ENCODE assay signal across 8 cellular contexts in the genomic region with DNA sequence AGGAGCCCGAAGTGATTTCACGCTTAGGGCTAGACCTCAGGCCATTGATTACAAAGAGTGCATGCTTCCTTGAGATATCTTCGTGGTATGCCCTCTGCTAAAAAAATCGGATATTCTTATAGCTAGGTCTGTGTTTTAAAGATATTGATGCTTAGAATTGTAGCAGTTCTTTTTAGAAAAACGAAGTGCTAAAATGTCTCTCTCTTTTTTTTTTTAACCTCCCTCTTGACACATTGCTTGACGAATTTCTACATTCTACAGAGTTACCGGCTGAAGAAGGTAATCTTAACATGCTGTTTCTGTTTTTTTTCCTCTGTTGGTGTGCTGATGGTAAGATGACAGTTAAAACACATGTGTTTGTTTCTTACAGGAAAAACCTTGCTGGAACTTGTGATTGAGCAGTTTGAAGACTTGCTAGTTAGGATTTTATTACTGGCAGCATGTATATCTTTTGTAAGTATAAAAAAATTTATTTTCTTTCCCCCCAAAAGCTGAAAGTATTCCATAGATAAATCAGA. TPM values are rescaled to one million over a fixed set of nuclear protein-coding genes. Genes with fewer than 3 reads are reported as not detected.
DNase-seq lines count a peak whose midpoint lies in the region; ATAC-seq and TF ChIP-seq lines count a peak whose summit lies in the region.

No MANE protein-coding gene starts in this region.

- H3K36me3 Mint-ChIP-seq in activated CD4-positive, alpha-beta T cell treated with anti-CD3 and anti-CD28 coated beads, Interleukin-2, amount 10 ng/mL, durations not matched to agents 7 days and 5 days (ENCODE audit: low read depth), result peaks cover 44% of the 10 kb centered on the region
- peaks cover 42% of the 10 kb centered on the region for H3K36me3 Mint-ChIP-seq in WTC11

- no peaks in the 10 kb centered on the region for H3K36me3 ChIP-seq in testis (ENCODE audit: low read depth, missing control alignments)

- H3K27ac ChIP-seq in testis, result peak overlapping the region; percentile 96 to 99

- peak overlapping the region; percentile 93 for H3K27ac Mint-ChIP-seq in activated CD4-positive, alpha-beta T cell treated with anti-CD3 and anti-CD28 coated beads, Interleukin-2, amount 10 ng/mL, durations not matched to agents 7 days and 5 days
- H3K27ac Mint-ChIP-seq in WTC11, result peak overlapping the region; percentile 73

- no peak for DNase-seq in activated CD4-positive, alpha-beta T cell treated with anti-CD3 and anti-CD28 coated beads, Interleukin-2, amount 10 ng/mL, durations not matched to agents 7 days and 5 days
- no peak for DNase-seq in activated CD4-positive, alpha-beta T cell treated with anti-CD3 and anti-CD28 coated beads for 48 hours
- no peak for DNase-seq in WTC11 (ENCODE audit: low spot score)
- DNase-seq in testis, result no peak
- no peak for DNase-seq in nucleus accumbens (lab: John Stamatoyannopoulos, UW)
- DNase-seq in NCI-H1436 treated with DMSO at 0.1 percent for 48 hours (lab: John Stamatoyannopoulos, UW), result no peak
- no peak for DNase-seq in NCI-H2107 treated with DMSO at 0.1 percent for 48 hours (lab: John Stamatoyannopoulos, UW; ENCODE audit: unreplicated experiment)

- peaks cover 63% of the 10 kb centered on the region for H3K4me1 Mint-ChIP-seq in activated CD4-positive, alpha-beta T cell treated with anti-CD3 and anti-CD28 coated beads, Interleukin-2, amount 10 ng/mL, durations not matched to agents 7 days and 5 days
- H3K4me1 Mint-ChIP-seq in WTC11, result peaks cover 54% of the 10 kb centered on the region

- H3K27me3 Mint-ChIP-seq in activated CD4-positive, alpha-beta T cell treated with anti-CD3 and anti-CD28 coated beads, Interleukin-2, amount 10 ng/mL, durations not matched to agents 7 days and 5 days, result peaks cover 6% of the 10 kb centered on the region
- H3K27me3 Mint-ChIP-seq in WTC11 (ENCODE audit: low read depth), result peaks cover 13% of the 10 kb centered on the region

- intact Hi-C loops in testis (cut with DNase I; ENCODE audit: low total_unique reads), result no loop called here

- CTCF ChIA-PET in activated CD4-positive, alpha-beta T cell treated with anti-CD3 and anti-CD28 coated beads, Interleukin-2, amount 10 ng/mL, durations not matched to agents 7 days and 5 days (lab: Charles Lee), result interaction anchor here (0.6 to 1.3 kb wide), 4 partner anchors 14 to 149 kb away, joined by 3 to 5 read pairs (median 4); no protein-coding TSS in a partner anchor
- CTCF ChIA-PET in WTC11 (lab: Charles Lee), result interaction anchor here (1.4 to 2.7 kb wide), 2 partner anchors 36 to 149 kb away, joined by 3 to 13 read pairs; no protein-coding TSS in a partner anchor

- TF ChIP-seq POLR2A in testis (IDR thresholded peaks at IDR 0.05), result no peak

- peaks cover 30% of the 10 kb centered on the region for H3K4me1 ChIP-seq in testis

- H3K4me3 ChIP-seq in iPS-18c (ENCODE audit: insufficient read depth, low read depth, low read length) (peak overlapping the region; percentile 97), testis (peak overlapping the region; percentile 96 to 97)

- POLR2A ChIA-PET in activated CD4-positive, alpha-beta T cell treated with anti-CD3 and anti-CD28 coated beads, Interleukin-2, amount 10 ng/mL, durations not matched to agents 7 days and 5 days (lab: Charles Lee), result interaction anchor here (0.7 kb wide), 2 partner anchors 158 to 258 kb away, joined by 3 to 9 read pairs; a partner anchor contains a TSS
- POLR2A ChIA-PET in WTC11 (lab: Charles Lee), result no interaction called here

- WGBS in testis, 2 donors, result 1 to 3% methylated on average over 7 of the region's 7 CpGs

- TF ChIP-seq CTCF in WTC11 (IDR thresholded peaks at IDR 0.05) (no peak), testis (IDR thresholded peaks at IDR 0.05) (no peak)

- ATAC-seq in WTC11, result no peak

- H3K9me3 Mint-ChIP-seq in activated CD4-positive, alpha-beta T cell treated with anti-CD3 and anti-CD28 coated beads, Interleukin-2, amount 10 ng/mL, durations not matched to agents 7 days and 5 days, result no peaks in the 10 kb centered on the region
- H3K9me3 Mint-ChIP-seq in WTC11, result no peaks in the 10 kb centered on the region

- H3K27me3 ChIP-seq in testis, result no peaks in the 10 kb centered on the region

- peak overlapping the region; percentile 88 for H3K4me3 Mint-ChIP-seq in activated CD4-positive, alpha-beta T cell treated with anti-CD3 and anti-CD28 coated beads, Interleukin-2, amount 10 ng/mL, durations not matched to agents 7 days and 5 days
- H3K4me3 Mint-ChIP-seq in WTC11, result peak overlapping the region; percentile 89

- H3K9me3 ChIP-seq in iPS-18c (ENCODE audit: control insufficient read depth, insufficient read depth, low read length) (no peaks in the 10 kb centered on the region), testis (no peaks in the 10 kb centered on the region)

TF ChIP-seq in WTC11, 78 proteins besides CTCF, POLR2A, EP300 and RAD21:
- no peak for TF ChIP-seq CREB1 (CRISPR knock-in tag; IDR thresholded peaks at IDR 0.05)
- no peak for TF ChIP-seq RELA (CRISPR knock-in tag; IDR thresholded peaks at IDR 0.05; ENCODE audit: borderline replicate concordance)
- TF ChIP-seq, protein P1, sequence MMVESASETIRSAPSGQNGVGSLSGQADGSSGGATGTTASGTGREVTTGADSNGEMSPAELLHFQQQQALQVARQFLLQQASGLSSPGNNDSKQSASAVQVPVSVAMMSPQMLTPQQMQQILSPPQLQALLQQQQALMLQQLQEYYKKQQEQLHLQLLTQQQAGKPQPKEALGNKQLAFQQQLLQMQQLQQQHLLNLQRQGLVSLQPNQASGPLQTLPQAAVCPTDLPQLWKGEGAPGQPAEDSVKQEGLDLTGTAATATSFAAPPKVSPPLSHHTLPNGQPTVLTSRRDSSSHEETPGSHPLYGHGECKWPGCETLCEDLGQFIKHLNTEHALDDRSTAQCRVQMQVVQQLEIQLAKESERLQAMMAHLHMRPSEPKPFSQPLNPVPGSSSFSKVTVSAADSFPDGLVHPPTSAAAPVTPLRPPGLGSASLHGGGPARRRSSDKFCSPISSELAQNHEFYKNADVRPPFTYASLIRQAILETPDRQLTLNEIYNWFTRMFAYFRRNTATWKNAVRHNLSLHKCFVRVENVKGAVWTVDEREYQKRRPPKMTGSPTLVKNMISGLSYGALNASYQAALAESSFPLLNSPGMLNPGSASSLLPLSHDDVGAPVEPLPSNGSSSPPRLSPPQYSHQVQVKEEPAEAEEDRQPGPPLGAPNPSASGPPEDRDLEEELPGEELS (CRISPR knock-in tag; IDR thresholded peaks at IDR 0.05), result no peak
- TF ChIP-seq, protein P2, sequence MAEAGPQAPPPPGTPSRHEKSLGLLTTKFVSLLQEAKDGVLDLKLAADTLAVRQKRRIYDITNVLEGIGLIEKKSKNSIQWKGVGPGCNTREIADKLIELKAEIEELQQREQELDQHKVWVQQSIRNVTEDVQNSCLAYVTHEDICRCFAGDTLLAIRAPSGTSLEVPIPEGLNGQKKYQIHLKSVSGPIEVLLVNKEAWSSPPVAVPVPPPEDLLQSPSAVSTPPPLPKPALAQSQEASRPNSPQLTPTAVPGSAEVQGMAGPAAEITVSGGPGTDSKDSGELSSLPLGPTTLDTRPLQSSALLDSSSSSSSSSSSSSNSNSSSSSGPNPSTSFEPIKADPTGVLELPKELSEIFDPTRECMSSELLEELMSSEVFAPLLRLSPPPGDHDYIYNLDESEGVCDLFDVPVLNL (CRISPR knock-in tag; IDR thresholded peaks at IDR 0.05; ENCODE audit: borderline replicate concordance, low read depth), result no peak

RNA-seq across cellular contexts. Expression of a gene that starts 1.4 kb away (rescaled TPM):
- total RNA-seq in activated CD4-positive, alpha-beta T cell treated with anti-CD3 and anti-CD28 coated beads, Interleukin-2, amount 10 ng/mL, durations not matched to agents 7 days and 5 days, result 100 to 1,000 TPM; 126 to 131 TPM
- total RNA-seq in WTC11 (2021) (216 to 239 TPM (median 216 TPM) in 3 replicates), testis (100 to 1,000 TPM; 205 to 226 TPM)
- 291 TPM for polyA plus RNA-seq in testis (ENCODE audit: insufficient read depth, low read depth, low replicate concordance)
